8 cellular contexts compared by ENCODE assay signal in genomic region chr14:93954900-93955891, GRCh38. TPM values are rescaled to one million over a fixed set of nuclear protein-coding genes. Genes with fewer than 3 reads are reported as not detected.
A peak's percentile ranks its signal among the peaks of the same experiment; 100 is the strongest.
DNase-seq lines count a peak whose midpoint lies in the region; ATAC-seq, FAIRE-seq and TF ChIP-seq lines count a peak whose summit lies in the region.

No MANE protein-coding gene starts in this region.

- no peak for FAIRE-seq in H54 (lab: Jason Lieb, UNC)

- H3K4me1 ChIP-seq in gastroesophageal sphincter (peaks cover 11 to 91% (median 31%) of the 10 kb centered on the region in 3 donors), upper lobe of left lung (peaks cover 5 to 36% (median 30%) of the 10 kb centered on the region in 4 donors)

- TF ChIP-seq CTCF in GM12865 (IDR thresholded peaks at IDR 0.05; ENCODE audit: insufficient read depth, low read depth, low read length, missing control alignments) (no peak), gastroesophageal sphincter (IDR thresholded peaks at IDR 0.05) (no peak), upper lobe of left lung (IDR thresholded peaks at IDR 0.05) (no peak)

- H3K27ac ChIP-seq in gastroesophageal sphincter, result peak overlapping the region; percentile 3 to 84 (median 80)
- peak overlapping the region; percentile 42 to 76 (median 50) for H3K27ac ChIP-seq in upper lobe of left lung

- peaks cover 0 to 11% of the 10 kb centered on the region in 2 donors for H3K36me3 ChIP-seq in gastroesophageal sphincter
- H3K36me3 ChIP-seq in upper lobe of left lung, result no peaks in the 10 kb centered on the region

- DNase-seq in GM12865 (ENCODE audit: low read depth) (peak; percentile 66), SKM-1 (lab: John Stamatoyannopoulos, UW; ENCODE audit: unreplicated experiment) (peak; percentile 68), upper lobe of left lung (peak in 1 of 2 donors; percentile 55), NCI-H226 (no peak), H54 (ENCODE audit: insufficient read length, low spot score) (no peak), middle frontal gyrus (ENCODE audit: extremely low spot score, low spot score) (no peak)

- no peaks in the 10 kb centered on the region for H3K27me3 ChIP-seq in gastroesophageal sphincter
- no peaks in the 10 kb centered on the region for H3K27me3 ChIP-seq in upper lobe of left lung

- H3K9me3 ChIP-seq in gastroesophageal sphincter (no peaks in the 10 kb centered on the region), upper lobe of left lung (no peaks in the 10 kb centered on the region)

- TF ChIP-seq EP300 in gastroesophageal sphincter (IDR thresholded peaks at IDR 0.05), result no peak
- no peak for TF ChIP-seq EP300 in upper lobe of left lung (IDR thresholded peaks at IDR 0.05)

- H3K4me3 ChIP-seq in GM12865 (ENCODE audit: low read depth, low read length) (peak overlapping the region; percentile 33; the same call in 1 of the 2 replicates), gastroesophageal sphincter (no peak overlapping the region), upper lobe of left lung (peak overlapping the region in 3 of 4 donors; percentile 12 to 27 (median 19))

- ATAC-seq in GM21717 (IDR thresholded peaks at IDR 0.05; ENCODE audit: unreplicated experiment) (peak; percentile 36), gastroesophageal sphincter (no peak), upper lobe of left lung (ENCODE audit: low FRiP score in 2 of 2) (peak in 1 of 2 donors; percentile 73)

- WGBS in gastroesophageal sphincter (ENCODE audit: low coverage in 1 of 2), 2 donors, result 65 to 69% methylated on average over 8 to 10 of the region's 21 CpGs
- 31 to 40% methylated on average over 18 to 21 of the region's 21 CpGs for WGBS in upper lobe of left lung, 2 donors

- no peak for TF ChIP-seq POLR2A in gastroesophageal sphincter (IDR thresholded peaks at IDR 0.05)
- peak in 1 of 4 donors; percentile 20 for TF ChIP-seq POLR2A in upper lobe of left lung (IDR thresholded peaks at IDR 0.05)
- TF ChIP-seq POLR2A in H54 (IDR thresholded peaks at IDR 0.05; ENCODE audit: low read depth, low read length), result no peak

RNA-seq across cellular contexts. Expression of gene ASB2, which starts 21.2 kb away (rescaled TPM):
- total RNA-seq in gastroesophageal sphincter (100 to 1,000 TPM; 118 to 208 (median 120) TPM), upper lobe of left lung (1 to 10 TPM in 3 of 6 donors, under 1 TPM in 2, not detected in 1; 0.76 to 2.2 (median 1.9) TPM)

RNA-seq across cellular contexts. Expression of gene FAM181A, which starts 28.1 kb away (rescaled TPM):
- total RNA-seq in gastroesophageal sphincter, result not detected
- total RNA-seq in upper lobe of left lung, result 10 to 100 TPM in 1 of 6 donors, 1 to 10 TPM in 3, not detected in 2; 1.6 to 13.4 (median 1.9) TPM

RNA-seq across cellular contexts. Expression of gene CCDC197, which starts 41.9 kb away (rescaled TPM):
- total RNA-seq in gastroesophageal sphincter (not detected), upper lobe of left lung (not detected)

Comparison
In these comparisons a context has a peak if more than half of its experiments do, and no peak if none do; other contexts are left out.
1. DNase-seq: peak in GM12865 (single experiment) and SKM-1 (single experiment); none in NCI-H226 (single experiment), H54 (single experiment) and middle frontal gyrus (single experiment).
2. H3K4me3 ChIP-seq: peak in GM12865 (single experiment) and upper lobe of left lung (3 of 4); none in gastroesophageal sphincter (0 of 2).
3. RNA of gene ASB2, which starts 21.2 kb away (total RNA-seq): 118 to 208 TPM in gastroesophageal sphincter; 0.76 to 2.2 TPM in upper lobe of left lung; every median in the first group is over 10 times any median in the second.